In the genomic region with DNA sequence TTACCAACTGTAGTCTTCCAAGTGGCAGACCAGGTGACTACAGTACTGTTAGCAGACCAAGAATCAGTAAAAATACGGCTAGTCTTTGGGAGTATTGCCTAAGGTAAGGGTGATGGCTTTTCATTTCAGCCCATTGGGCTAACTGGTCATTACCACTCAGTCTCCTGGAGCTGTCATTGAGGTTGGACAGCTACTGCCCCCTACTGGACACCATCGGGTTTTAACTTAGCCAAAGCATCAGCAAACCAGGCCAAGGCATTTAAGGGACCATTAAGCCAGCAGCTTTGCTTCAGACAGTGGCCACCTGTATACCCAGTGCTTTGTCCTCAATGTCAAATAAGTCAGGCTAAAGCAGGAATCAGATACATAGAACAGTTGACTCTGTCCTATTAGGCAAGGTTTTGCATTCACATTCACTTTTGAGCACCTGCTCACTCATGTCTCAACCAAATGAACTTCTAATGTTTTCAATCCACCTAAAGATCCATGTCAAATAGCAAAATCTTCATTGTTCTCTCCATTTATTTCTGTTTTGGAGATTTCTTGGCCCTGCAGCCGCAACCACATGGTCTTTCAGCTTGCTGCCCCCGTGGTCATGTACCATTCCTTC, we compare ENCODE assay signal across 8 cellular contexts.
DNase-seq lines count a peak whose midpoint lies in the region; ATAC-seq lines count a peak whose summit lies in the region.

No MANE protein-coding gene starts in this region.

- DNase-seq in SHP77 treated with DMSO at 0.1 percent for 48 hours (lab: John Stamatoyannopoulos, UW), result peak; percentile 4
- DNase-seq in SHP77 (lab: John Stamatoyannopoulos, UW), result no peak
- DNase-seq in RPMI8226, result peak; percentile 41
- peak; percentile 53 for DNase-seq in activated naive CD4-positive, alpha-beta T cell treated with anti-CD3 and anti-CD28 coated beads, Interleukin-2, amount 50 U/mL, for 16 hours
- DNase-seq in right cardiac atrium, result peak in 2 of 3 donors; percentile 29 to 68
- DNase-seq in stimulated activated CD4-positive, alpha-beta T cell treated with anti-CD3 and anti-CD28 coated beads, Interleukin-12 subunit alpha, Interleukin-12 subunit beta, amount 100 ng/mL, for 24 hours (ENCODE audit: low read depth in 2 of 2), result peak; percentile 32 to 60
- no peak for DNase-seq in dedifferentiated amniotic fluid mesenchymal stem cell (ENCODE audit: extremely low spot score)

- no peaks in the 10 kb centered on the region for H3K27me3 ChIP-seq in right cardiac atrium (ENCODE audit: control insufficient read depth, insufficient read depth)

- H3K4me1 ChIP-seq in right cardiac atrium (ENCODE audit: control insufficient read depth, insufficient read depth, low read length), result no peaks in the 10 kb centered on the region

- 73% methylated on average over 4 of the region's 4 CpGs for WGBS in right cardiac atrium

- intact Hi-C loops in right cardiac atrium (cut with DNase I), result no loop called here

- H3K9me3 ChIP-seq in right cardiac atrium (ENCODE audit: control insufficient read depth, low read length), result no peaks in the 10 kb centered on the region

- H3K27ac ChIP-seq in right cardiac atrium (ENCODE audit: low read length), result no peak overlapping the region

- H3K4me3 ChIP-seq in right cardiac atrium (ENCODE audit: low read length), result no peak overlapping the region

- ATAC-seq in HG03025 (IDR thresholded peaks at IDR 0.05; ENCODE audit: low FRiP score, unreplicated experiment) (peak; percentile 43), right cardiac atrium (peak; percentile 48 to 60)

Comparison
In these comparisons a context has a peak if more than half of its experiments do, and no peak if none do; other contexts are left out.
1. DNase-seq: peak in SHP77 treated with DMSO at 0.1 percent for 48 hours (single experiment), RPMI8226 (single experiment), activated naive CD4-positive, alpha-beta T cell treated with anti-CD3 and anti-CD28 coated beads, Interleukin-2, amount 50 U/mL, for 16 hours (single experiment), right cardiac atrium (2 of 3) and stimulated activated CD4-positive, alpha-beta T cell treated with anti-CD3 and anti-CD28 coated beads, Interleukin-12 subunit alpha, Interleukin-12 subunit beta, amount 100 ng/mL, for 24 hours (2 of 2); none in SHP77 (0 of 2) and dedifferentiated amniotic fluid mesenchymal stem cell (single experiment).